In genomic region chr17:42311240-42312034, GRCh38 we compare ENCODE assay signal across 8 cellular contexts. TPM values are rescaled to one million over a fixed set of nuclear protein-coding genes. Genes with fewer than 3 reads are reported as not detected.
DNase-seq lines count a peak whose midpoint lies in the region; ATAC-seq and TF ChIP-seq lines count a peak whose summit lies in the region.

No MANE protein-coding gene starts in this region.

- H3K4me3 Mint-ChIP-seq in CD4-positive, alpha-beta memory T cell: peak overlapping the region; percentile 36 to 80 (median 56)

- no peak overlapping the region for H2AFZ ChIP-seq in Loucy (ENCODE audit: low read length)

- peaks cover 0 to 5% (median 0%) of the 10 kb centered on the region in 8 donors for H3K9me3 Mint-ChIP-seq in CD4-positive, alpha-beta memory T cell

- H3K27me3 ChIP-seq in CD4-positive, alpha-beta memory T cell (ENCODE audit: insufficient read depth, low read length): no peaks in the 10 kb centered on the region
- H3K27me3 ChIP-seq in Loucy (ENCODE audit: insufficient read depth, low read length, poor library complexity, severe bottlenecking): no peaks in the 10 kb centered on the region
- no peaks in the 10 kb centered on the region for H3K27me3 ChIP-seq in right cardiac atrium (ENCODE audit: control insufficient read depth, insufficient read depth)
- H3K27me3 ChIP-seq in rectal smooth muscle tissue (ENCODE audit: control insufficient read depth, insufficient read depth, low read length): no peaks in the 10 kb centered on the region

- peaks cover 13 to 68% of the 10 kb centered on the region in 2 donors for H3K36me3 Mint-ChIP-seq in CD4-positive, alpha-beta memory T cell

- H3K4me1 ChIP-seq in CD4-positive, alpha-beta memory T cell (ENCODE audit: insufficient read depth, low read length): peaks cover 66% of the 10 kb centered on the region
- peaks cover 65% of the 10 kb centered on the region for H3K4me1 ChIP-seq in Loucy (ENCODE audit: insufficient read depth, low read length, poor library complexity, severe bottlenecking)
- H3K4me1 ChIP-seq in right cardiac atrium (ENCODE audit: control insufficient read depth, insufficient read depth, low read length): peaks cover 3% of the 10 kb centered on the region
- peaks cover 25% of the 10 kb centered on the region for H3K4me1 ChIP-seq in rectal smooth muscle tissue (ENCODE audit: control insufficient read depth, insufficient read depth, low read length)

- peaks cover 36 to 64% (median 48%) of the 10 kb centered on the region in 4 donors for H3K4me1 Mint-ChIP-seq in CD4-positive, alpha-beta memory T cell

- H3K27me3 Mint-ChIP-seq in CD4-positive, alpha-beta memory T cell: no peaks in the 10 kb centered on the region

- H3F3A ChIP-seq in Loucy (ENCODE audit: low read depth): peaks cover 35% of the 10 kb centered on the region

- ATAC-seq in right cardiac atrium (peak; percentile 79 to 90), GM18519 (IDR thresholded peaks at IDR 0.05; ENCODE audit: low FRiP score, unreplicated experiment) (no peak)

- H3K9me2 ChIP-seq in Loucy (replicated peaks; ENCODE audit: low read depth, low read length): no peaks in the 10 kb centered on the region

- POLR2A ChIA-PET in CD4-positive, alpha-beta memory T cell (lab: Charles Lee; ENCODE audit: partially characterized antibody): interaction anchor here (0.7 to 10.0 kb wide), 15 partner anchors 8 to 244 kb away, joined by 3 to 59 read pairs (median 7); partner anchors contain the start of genes NAGLU, STAT3, STAT5A and STAT5B

- H3K27ac ChIP-seq in CD4-positive, alpha-beta memory T cell (ENCODE audit: low read depth, low read length): peak overlapping the region; percentile 4
- H3K27ac ChIP-seq in right cardiac atrium (ENCODE audit: low read length): peak overlapping the region; percentile 74
- H3K27ac ChIP-seq in rectal smooth muscle tissue (ENCODE audit: low read depth, low read length): peak overlapping the region; percentile 97

- CTCF ChIA-PET in CD4-positive, alpha-beta memory T cell (lab: Charles Lee; ENCODE audit: partially characterized antibody): interaction anchor here (0.9 to 21.6 kb wide), 16 partner anchors 9 to 216 kb away, joined by 3 to 504 read pairs (median 8); partner anchors contain the start of genes CAVIN1, STAT3 and STAT5A

- H3K9ac ChIP-seq in Loucy (ENCODE audit: low read depth, low read length, poor library complexity, severe bottlenecking) (peak overlapping the region; percentile 95), rectal smooth muscle tissue (ENCODE audit: low read length) (no peak overlapping the region)

- H3K9me3 ChIP-seq in CD4-positive, alpha-beta memory T cell (ENCODE audit: control insufficient read depth in 1 of 2, low read length in 2 of 2): no peaks in the 10 kb centered on the region
- no peaks in the 10 kb centered on the region for H3K9me3 ChIP-seq in Loucy (ENCODE audit: insufficient read depth, low read depth, low read length)
- no peaks in the 10 kb centered on the region for H3K9me3 ChIP-seq in right cardiac atrium (ENCODE audit: control insufficient read depth, low read length)

- H3K4me3 ChIP-seq in CD4-positive, alpha-beta memory T cell (ENCODE audit: low read length in 2 of 2): no peak overlapping the region
- peak overlapping the region; percentile 73 for H3K4me3 ChIP-seq in Loucy (ENCODE audit: low read length, poor library complexity, severe bottlenecking)
- no peak overlapping the region for H3K4me3 ChIP-seq in right cardiac atrium (ENCODE audit: low read length)
- H3K4me3 ChIP-seq in rectal smooth muscle tissue (ENCODE audit: low read length): peak overlapping the region; percentile 42

- H4K20me1 ChIP-seq in Loucy (ENCODE audit: insufficient read depth, low read length, poor library complexity, severe bottlenecking): no peaks in the 10 kb centered on the region

- peak overlapping the region in 6 of 7 donors; percentile 82 to 89 (median 87) for H3K27ac Mint-ChIP-seq in CD4-positive, alpha-beta memory T cell

- no peak for DNase-seq in CD4-positive, alpha-beta memory T cell
- peak; percentile 98 for DNase-seq in amniotic epithelial cell (ENCODE audit: low read depth)
- DNase-seq in right cardiac atrium: peak; percentile 91 to 96 (median 94)
- no peak for DNase-seq in NCI-H146 treated with DMSO at 0.1 percent for 48 hours (lab: John Stamatoyannopoulos, UW; ENCODE audit: unreplicated experiment)
- no peak for DNase-seq in NCI-H446 (lab: John Stamatoyannopoulos, UW)

- peaks cover 41% of the 10 kb centered on the region for H3K79me2 ChIP-seq in Loucy (ENCODE audit: insufficient read depth, low read length)

- 50% methylated on average over 19 of the region's 19 CpGs for WGBS in right cardiac atrium

- no peak for TF ChIP-seq CTCF in Loucy (conservative IDR thresholded peaks at IDR 0.05; ENCODE audit: low read length)

- intact Hi-C loops in CD4-positive, alpha-beta memory T cell (cut with micrococcal nuclease): loop anchor here (1.0 to 5.0 kb wide), 3 partner anchors 11 to 89 kb away; partner anchors contain the start of gene STAT5B
- intact Hi-C loops in right cardiac atrium (cut with DNase I): loop anchor here in 1 of 4 donors (5.0 kb wide), 1 partner anchor 91 kb away; no protein-coding TSS in a partner anchor

- H3K36me3 ChIP-seq in CD4-positive, alpha-beta memory T cell (ENCODE audit: insufficient read depth, low read length): peaks cover 48% of the 10 kb centered on the region
- peaks cover 57% of the 10 kb centered on the region for H3K36me3 ChIP-seq in Loucy (ENCODE audit: insufficient read depth, low read length)
- H3K36me3 ChIP-seq in rectal smooth muscle tissue (ENCODE audit: control insufficient read depth, insufficient read depth, low read length): peaks cover 30% of the 10 kb centered on the region

- H3K4me2 ChIP-seq in Loucy (ENCODE audit: low read depth, low read length, poor library complexity, severe bottlenecking): peak overlapping the region; percentile 97

RNA-seq across cellular contexts. Expression of gene STAT5A, which starts 23.1 kb away (rescaled TPM):
- total RNA-seq in CD4-positive, alpha-beta memory T cell: 100 to 1,000 TPM; 130 to 133 TPM
- 10 to 100 TPM; 66.7 to 94.6 TPM for polyA plus RNA-seq in CD4-positive, alpha-beta memory T cell
- 10 to 100 TPM; 20.8 to 30.5 (median 23.3) TPM for total RNA-seq in right cardiac atrium
- polyA plus RNA-seq in right cardiac atrium: 8.1 TPM

RNA-seq across cellular contexts. Expression of gene STAT5B, which starts 35.2 kb away (rescaled TPM):
- 100 to 1,000 TPM; 244 to 261 TPM for total RNA-seq in CD4-positive, alpha-beta memory T cell
- polyA plus RNA-seq in CD4-positive, alpha-beta memory T cell: 100 to 1,000 TPM in 1 of 2 donors, 10 to 100 TPM in 1; 91.3 to 146 TPM
- 10 to 100 TPM; 39.4 to 46.3 (median 40.5) TPM for total RNA-seq in right cardiac atrium
- polyA plus RNA-seq in right cardiac atrium: 19.7 TPM

Comparison
In these comparisons a context has a peak if more than half of its experiments do, and no peak if none do; other contexts are left out.
1. DNase-seq: peak in amniotic epithelial cell (single experiment) and right cardiac atrium (3 of 3); none in CD4-positive, alpha-beta memory T cell (0 of 5), NCI-H146 treated with DMSO at 0.1 percent for 48 hours (single experiment) and NCI-H446 (0 of 2).
2. H3K27ac ChIP-seq: peak in every context shown above with its lines; median percentile 97 in rectal smooth muscle tissue; 74 in right cardiac atrium; 4 in CD4-positive, alpha-beta memory T cell.
3. H3K4me3 ChIP-seq: peak in Loucy (single experiment) and rectal smooth muscle tissue (single experiment); none in CD4-positive, alpha-beta memory T cell (0 of 2) and right cardiac atrium (single experiment).
4. RNA of gene STAT5A, which starts 23.1 kb away (total RNA-seq): 130 to 133 TPM in CD4-positive, alpha-beta memory T cell; 20.8 to 30.5 TPM in right cardiac atrium; every median in the first group is over 4 times any median in the second.
5. RNA of gene STAT5B, which starts 35.2 kb away (total RNA-seq): 244 to 261 TPM in CD4-positive, alpha-beta memory T cell; 39.4 to 46.3 TPM in right cardiac atrium; every median in the first group is over 4 times any median in the second.